In genomic region chr22:19085233-19086043, GRCh38 we compare ENCODE assay signal across 1 cellular context.
TF ChIP-seq lines count a peak whose summit lies in the region.

No MANE protein-coding gene starts in this region.

TF ChIP-seq in SK-N-SH, 30 proteins besides CTCF, POLR2A, EP300 and RAD21 (continued from another document):
- TF ChIP-seq EZH2phosphoT487 (IDR thresholded peaks at IDR 0.05; ENCODE audit: borderline replicate concordance, low read depth) (no peak), RCOR1 (IDR thresholded peaks at IDR 0.05; ENCODE audit: low read length) (no peak), CHD2 (IDR thresholded peaks at IDR 0.05; ENCODE audit: low read length, partially characterized antibody) (no peak), NRF1 (IDR thresholded peaks at IDR 0.05; ENCODE audit: low read depth, low read length) (no peak), MAX (IDR thresholded peaks at IDR 0.05; ENCODE audit: low read depth) (no peak)
